Comparison of ENCODE assay signal across 8 cellular contexts in genomic region chr19:45468803-45469131, GRCh38. TPM values are rescaled to one million over a fixed set of nuclear protein-coding genes. Genes with fewer than 3 reads are reported as not detected.
DNase-seq lines count a peak whose midpoint lies in the region; ATAC-seq, FAIRE-seq and TF ChIP-seq lines count a peak whose summit lies in the region.

No MANE protein-coding gene starts in this region.

- no peaks in the 10 kb centered on the region for H3K36me3 Mint-ChIP-seq in activated naive CD4-positive, alpha-beta T cell treated with anti-CD3 and anti-CD28 coated beads, Interleukin-2, amount 10 ng/mL, durations not matched to agents 7 days and 5 days

- in situ Hi-C loops in GM12878 (cut with MboI): loop anchor here (25.0 kb wide), 1 partner anchor 1706 kb away; the partner anchor contains the start of gene SMG9

- H3K9ac ChIP-seq in KMS-11: peak overlapping the region; percentile 71
- peak overlapping the region; percentile 76 for H3K9ac ChIP-seq in GM12878 (ENCODE audit: control insufficient read depth, insufficient read depth, low read length)

- no peak for FAIRE-seq in GM12878 (lab: Jason Lieb, UNC)

- H3K27me3 ChIP-seq in KMS-11 (ENCODE audit: insufficient read depth, low read depth): peaks cover 20% of the 10 kb centered on the region; the same call in 1 of the 2 replicates
- H3K27me3 ChIP-seq in GM12878 (replicated peaks in 1 of 2; ENCODE audit: control insufficient read depth in 2 of 2, insufficient read depth in 2 of 2, low read length in 1 of 2): peaks cover 0 to 2% of the 10 kb centered on the region in 2 experiments; a peak in 2 of 4 replicates
- no peaks in the 10 kb centered on the region for H3K27me3 ChIP-seq in kidney epithelial cell (ENCODE audit: control insufficient read depth, insufficient read depth, low read length)
- H3K27me3 ChIP-seq in testis: no peaks in the 10 kb centered on the region

- H3K4me3 ChIP-seq in KMS-11 (IDR thresholded peaks at IDR 0.05; ENCODE audit: insufficient read depth, low read depth, low read length): peak overlapping the region; percentile 43
- peak overlapping the region; percentile 82 for H3K4me3 ChIP-seq in GM12878
- peak overlapping the region; percentile 59 for H3K4me3 ChIP-seq in kidney epithelial cell (ENCODE audit: low read depth, low read length)
- peak overlapping the region; percentile 70 to 86 for H3K4me3 ChIP-seq in testis

- TF ChIP-seq EP300 in GM12878 (IDR thresholded peaks at IDR 0.05; ENCODE audit: borderline replicate concordance in 1 of 2, control insufficient read depth in 1 of 2, low read depth in 2 of 2, low read length in 2 of 2): no peak

- RAD21 ChIA-PET in GM12878 (lab: Charles Lee; ENCODE audit: unreplicated experiment): interaction anchor here (1.2 to 4.3 kb wide), 7 partner anchors 9 to 173 kb away, joined by 3 to 64 read pairs (median 8); partner anchors contain the start of gene PPP1R13L

- TF ChIP-seq CTCF in KMS-11 (conservative IDR thresholded peaks at IDR 0.05; ENCODE audit: low read depth, low read length): no peak
- TF ChIP-seq CTCF in GM12878 (IDR thresholded peaks at IDR 0.05 in 2 of 3, conservative IDR thresholded peaks at IDR 0.05 in 1 of 3; ENCODE audit: control insufficient read depth in 2 of 3, extremely low read depth in 1 of 3, insufficient read depth in 1 of 3, low read depth in 3 of 3, low read length in 3 of 3): no peak
- TF ChIP-seq CTCF in kidney epithelial cell (IDR thresholded peaks at IDR 0.05; ENCODE audit: insufficient read depth, low read length, poor library complexity, severe bottlenecking): no peak
- no peak for TF ChIP-seq CTCF in testis (IDR thresholded peaks at IDR 0.05)

- H3K27ac ChIP-seq in KMS-11 (peak overlapping the region; percentile 86), GM12878 (ENCODE audit: control insufficient read depth, insufficient read depth) (peak overlapping the region; percentile 73), testis (peak overlapping the region; percentile 91 to 93)

- H3K9me3 ChIP-seq in GM12878 (replicated peaks; ENCODE audit: control insufficient read depth, insufficient read depth, low read length) (no peaks in the 10 kb centered on the region), testis (no peaks in the 10 kb centered on the region)

- DNase-seq in activated naive CD4-positive, alpha-beta T cell treated with anti-CD3 and anti-CD28 coated beads, Interleukin-2, amount 10 ng/mL, durations not matched to agents 7 days and 5 days: no peak
- DNase-seq in activated naive CD4-positive, alpha-beta T cell treated with anti-CD3 and anti-CD28 coated beads, Interleukin-2, amount 50 U/mL, for 16 hours: no peak
- no peak for DNase-seq in GM12878 (ENCODE audit: low read depth, low spot score)
- DNase-seq in kidney epithelial cell (ENCODE audit: low read depth): no peak
- DNase-seq in testis: no peak
- DNase-seq in NCI-H510A treated with DMSO at 0.1 percent for 48 hours (lab: John Stamatoyannopoulos, UW): no peak
- no peak for DNase-seq in stimulated activated CD4-positive, alpha-beta T cell treated with anti-CD3 and anti-CD28 coated beads, Interleukin-12 subunit alpha, Interleukin-12 subunit beta, amount 100 ng/mL, for 4 hours

- TF ChIP-seq RAD21 in GM12878 (IDR thresholded peaks at IDR 0.05; ENCODE audit: insufficient read depth, low read depth, low read length): no peak

- H3K4me3 Mint-ChIP-seq in activated naive CD4-positive, alpha-beta T cell treated with anti-CD3 and anti-CD28 coated beads, Interleukin-2, amount 10 ng/mL, durations not matched to agents 7 days and 5 days: peak overlapping the region; percentile 88

- peak overlapping the region; percentile 100 for H3K4me2 ChIP-seq in KMS-11
- peak overlapping the region; percentile 100 for H3K4me2 ChIP-seq in GM12878 (ENCODE audit: control insufficient read depth, insufficient read depth)

- H2AFZ ChIP-seq in KMS-11 (ENCODE audit: low read depth) (peak overlapping the region; percentile 32; the same call in 1 of the 2 replicates), GM12878 (ENCODE audit: control insufficient read depth, low read depth, low read length) (peak overlapping the region; percentile 96)

- peaks cover 40% of the 10 kb centered on the region for H3K4me1 Mint-ChIP-seq in activated naive CD4-positive, alpha-beta T cell treated with anti-CD3 and anti-CD28 coated beads, Interleukin-2, amount 10 ng/mL, durations not matched to agents 7 days and 5 days

- POLR2A ChIA-PET in GM12878 (lab: Charles Lee): interaction anchor here (0.6 to 2.3 kb wide), 16 partner anchors 10 to 350 kb away, joined by 3 to 13 read pairs (median 4); partner anchors contain the start of gene QPCTL

- H3K36me3 ChIP-seq in KMS-11 (ENCODE audit: insufficient read depth) (no peaks in the 10 kb centered on the region), GM12878 (ENCODE audit: control insufficient read depth in 2 of 2, insufficient read depth in 2 of 2, low read length in 1 of 2) (no peaks in the 10 kb centered on the region), kidney epithelial cell (ENCODE audit: control insufficient read depth, insufficient read depth, low read length) (no peaks in the 10 kb centered on the region), testis (ENCODE audit: low read depth, missing control alignments) (no peaks in the 10 kb centered on the region)

- H3K4me1 ChIP-seq in KMS-11 (ENCODE audit: low read depth, poor library complexity, severe bottlenecking) (peaks cover 20% of the 10 kb centered on the region), GM12878 (ENCODE audit: control insufficient read depth, insufficient read depth, low read length) (peaks cover 14% of the 10 kb centered on the region), testis (peaks cover 22% of the 10 kb centered on the region)

- H3K27ac Mint-ChIP-seq in activated naive CD4-positive, alpha-beta T cell treated with anti-CD3 and anti-CD28 coated beads, Interleukin-2, amount 10 ng/mL, durations not matched to agents 7 days and 5 days: peak overlapping the region; percentile 93

- ATAC-seq in GM12878: peak; percentile 47

- H3K79me2 ChIP-seq in KMS-11 (ENCODE audit: insufficient read depth, low read depth): no peaks in the 10 kb centered on the region
- H3K79me2 ChIP-seq in GM12878 (ENCODE audit: control insufficient read depth, insufficient read depth, low read length): no peaks in the 10 kb centered on the region

- H3K9me3 Mint-ChIP-seq in activated naive CD4-positive, alpha-beta T cell treated with anti-CD3 and anti-CD28 coated beads, Interleukin-2, amount 10 ng/mL, durations not matched to agents 7 days and 5 days: no peaks in the 10 kb centered on the region

- WGBS in GM12878 (ENCODE audit: insufficient coverage, insufficient replicate concordance, low lambda C conversion rate, missing lambda C conversion rate): 3% methylated on average over 19 of the region's 19 CpGs
- 0 to 1% methylated on average over 19 of the region's 19 CpGs for WGBS in testis, 2 donors

- BruUV-seq in GM12878 (replicated peaks; lab: Mats Ljungman, UMichigan): no TSS peak

- no peak for TF ChIP-seq POLR2A in GM12878 (IDR thresholded peaks at IDR 0.05; ENCODE audit: low read depth, low read length)
- no peak for TF ChIP-seq POLR2A in testis (IDR thresholded peaks at IDR 0.05)

- H3K27me3 Mint-ChIP-seq in activated naive CD4-positive, alpha-beta T cell treated with anti-CD3 and anti-CD28 coated beads, Interleukin-2, amount 10 ng/mL, durations not matched to agents 7 days and 5 days: peaks cover 85% of the 10 kb centered on the region

- intact Hi-C loops in GM12878 (cut with micrococcal nuclease; ENCODE audit: unreplicated experiment): loop anchor here (2.0 kb wide), 1 partner anchor 18 kb away; no protein-coding TSS in a partner anchor
- intact Hi-C loops in testis (cut with DNase I; ENCODE audit: low total_unique reads): no loop called here

- CTCF ChIA-PET in activated naive CD4-positive, alpha-beta T cell treated with anti-CD3 and anti-CD28 coated beads, Interleukin-2, amount 10 ng/mL, durations not matched to agents 7 days and 5 days (lab: Charles Lee): interaction anchor here (1.3 to 4.7 kb wide), 4 partner anchors 11 to 29 kb away, joined by 7 to 32 read pairs (median 21); no protein-coding TSS in a partner anchor
- CTCF ChIA-PET in GM12878 (lab: Yijun Ruan, JAX): interaction anchor here (1.0 to 5.2 kb wide), 11 partner anchors 9 to 66 kb away, joined by 3 to 71 read pairs (median 6); no protein-coding TSS in a partner anchor

- no peaks in the 10 kb centered on the region for H4K20me1 ChIP-seq in KMS-11 (ENCODE audit: insufficient read depth)
- peaks cover 3% of the 10 kb centered on the region; the same call in 1 of the 2 replicates for H4K20me1 ChIP-seq in GM12878 (ENCODE audit: control insufficient read depth, insufficient read depth)

- SMC1A ChIA-PET in GM12878 (lab: Charles Lee; ENCODE audit: uncharacterized antibody, unreplicated experiment): interaction anchor here (1.0 to 4.8 kb wide), 7 partner anchors 9 to 64 kb away, joined by 3 to 52 read pairs (median 4); partner anchors contain the start of gene PPP1R13L

RNA-seq across cellular contexts. Expression of gene FOSB, which starts 1.0 kb away (rescaled TPM):
- 2.5 and 2.8 TPM in 2 replicates for total RNA-seq in GM12878 (2013; cell fraction: nucleolus; rRNA removed)
- total RNA-seq in GM12878 (2014; rRNA removed) (0.11 and 0.44 TPM in 2 replicates), GM12878 (2014; rRNA removed; fragmentation: Illumina TruSeq; extraction: Trizol) (0.14 and 0.31 TPM in 2 replicates), GM12878 (2021) (0.56 and 0.69 TPM in 2 replicates), kidney epithelial cell (1.6 and 5.3 TPM in 2 replicates), testis (1 to 10 TPM; 1.2 to 3.9 TPM)
- 0.52 TPM for polyA plus RNA-seq in GM12878 (2011; ENCODE audit: low read depth)
- polyA plus RNA-seq in GM12878 (2011; rRNA removed) (0.13 and 0.20 TPM in 2 replicates), GM12878 (2014; fragmentation: Illumina TruSeq; extraction: Trizol) (0.28 and 0.35 TPM in 2 replicates), GM12878 (2014; fragmentation: Nextera tagmentation; extraction: Ambion mirVana) (under 1 TPM; 0.06 to 0.07 TPM), GM12878 (2014; rRNA removed) (0.24 and 0.34 TPM in 2 replicates), GM12878 (2016; fragmentation: Nextera tagmentation; extraction: Ambion mirVana) (under 1 TPM; 0.29 to 0.45 TPM), testis (ENCODE audit: insufficient read depth, low read depth, low replicate concordance) (22.7 TPM)
- 0.25 and 0.34 TPM in 2 replicates for polyA plus RNA-seq in GM12878 (2011; cell fraction: cytosol; rRNA removed)
- 1.6 and 1.8 TPM in 2 replicates for polyA plus RNA-seq in GM12878 (2011; cell fraction: nucleus; rRNA removed)
- 0.83 and 1.1 TPM in 2 replicates for polyA plus RNA-seq in GM12878 (2012)
- 1.8 and 2.5 TPM in 2 replicates for polyA minus RNA-seq in GM12878 (2011; rRNA and poly(A)+ RNA removed)
- not detected in 2 replicates for polyA minus RNA-seq in GM12878 (2011; cell fraction: cytosol; rRNA and poly(A)+ RNA removed)
- 3.9 and 7.5 TPM in 2 replicates for polyA minus RNA-seq in GM12878 (2011; cell fraction: nucleus; rRNA and poly(A)+ RNA removed)

RNA-seq across cellular contexts. Expression of gene RTN2, which starts 28.1 kb away (rescaled TPM):
- total RNA-seq in GM12878 (2013; cell fraction: nucleolus; rRNA removed): 6.8 and 7.8 TPM in 2 replicates
- total RNA-seq in GM12878 (2014; rRNA removed) (4.0 and 5.2 TPM in 2 replicates), GM12878 (2014; rRNA removed; fragmentation: Illumina TruSeq; extraction: Trizol) (3.4 and 4.2 TPM in 2 replicates), GM12878 (2021) (9.7 and 11.6 TPM in 2 replicates), kidney epithelial cell (13.4 and 18.5 TPM in 2 replicates), testis (1 to 10 TPM; 5.2 to 5.3 TPM)
- 20.8 TPM for polyA plus RNA-seq in GM12878 (2011; ENCODE audit: low read depth)
- polyA plus RNA-seq in GM12878 (2011; rRNA removed) (1.1 and 2.6 TPM in 2 replicates), GM12878 (2014; fragmentation: Illumina TruSeq; extraction: Trizol) (5.5 and 5.9 TPM in 2 replicates), GM12878 (2014; fragmentation: Nextera tagmentation; extraction: Ambion mirVana) (under 1 TPM; 0.32 to 0.42 TPM), GM12878 (2014; rRNA removed) (10.3 and 11.0 TPM in 2 replicates), GM12878 (2016; fragmentation: Nextera tagmentation; extraction: Ambion mirVana) (1 to 10 TPM; 4.8 to 4.9 TPM), testis (ENCODE audit: insufficient read depth, low read depth, low replicate concordance) (4.2 TPM)
- 4.2 and 4.4 TPM in 2 replicates for polyA plus RNA-seq in GM12878 (2011; cell fraction: cytosol; rRNA removed)
- 3.1 and 4.2 TPM in 2 replicates for polyA plus RNA-seq in GM12878 (2011; cell fraction: nucleus; rRNA removed)
- polyA plus RNA-seq in GM12878 (2012): 18.2 and 18.6 TPM in 2 replicates
- 2.0 and 2.3 TPM in 2 replicates for polyA minus RNA-seq in GM12878 (2011; rRNA and poly(A)+ RNA removed)
- 1.7 and 1.8 TPM in 2 replicates for polyA minus RNA-seq in GM12878 (2011; cell fraction: cytosol; rRNA and poly(A)+ RNA removed)
- 1.8 and 2.8 TPM in 2 replicates for polyA minus RNA-seq in GM12878 (2011; cell fraction: nucleus; rRNA and poly(A)+ RNA removed)

RNA-seq across cellular contexts. Expression of gene PPM1N, which starts 29.5 kb away (rescaled TPM):
- total RNA-seq in GM12878 (2013; cell fraction: nucleolus; rRNA removed): 2.0 and 2.5 TPM in 2 replicates
- total RNA-seq in GM12878 (2014; rRNA removed) (3.4 and 4.1 TPM in 2 replicates), GM12878 (2014; rRNA removed; fragmentation: Illumina TruSeq; extraction: Trizol) (2.9 and 4.0 TPM in 2 replicates), GM12878 (2021) (3.5 and 4.1 TPM in 2 replicates), kidney epithelial cell (0.48 TPM in 1 of 2 replicates, not detected in the other), testis (1 to 10 TPM; 1.9 to 2.3 TPM)
- polyA plus RNA-seq in GM12878 (2011; ENCODE audit: low read depth): 3.8 TPM
- polyA plus RNA-seq in GM12878 (2011; rRNA removed) (1.6 and 1.7 TPM in 2 replicates), GM12878 (2014; fragmentation: Illumina TruSeq; extraction: Trizol) (3.6 and 5.4 TPM in 2 replicates), GM12878 (2014; fragmentation: Nextera tagmentation; extraction: Ambion mirVana) (1 to 10 TPM; 4.6 to 4.7 TPM), GM12878 (2014; rRNA removed) (5.3 and 5.4 TPM in 2 replicates), GM12878 (2016; fragmentation: Nextera tagmentation; extraction: Ambion mirVana) (1 to 10 TPM; 2.6 to 3.2 TPM), testis (ENCODE audit: insufficient read depth, low read depth, low replicate concordance) (3.4 TPM)
- 1.5 and 3.1 TPM in 2 replicates for polyA plus RNA-seq in GM12878 (2011; cell fraction: cytosol; rRNA removed)
- polyA plus RNA-seq in GM12878 (2011; cell fraction: nucleus; rRNA removed): 1.8 and 2.5 TPM in 2 replicates
- polyA plus RNA-seq in GM12878 (2012): 3.9 and 4.9 TPM in 2 replicates
- polyA minus RNA-seq in GM12878 (2011; rRNA and poly(A)+ RNA removed): 1.1 TPM in 1 of 2 replicates, not detected in the other
- polyA minus RNA-seq in GM12878 (2011; cell fraction: cytosol; rRNA and poly(A)+ RNA removed): not detected in 2 replicates
- polyA minus RNA-seq in GM12878 (2011; cell fraction: nucleus; rRNA and poly(A)+ RNA removed): 0.24 and 0.86 TPM in 2 replicates

RNA-seq across cellular contexts. Expression of gene VASP, which starts 38.5 kb away (rescaled TPM):
- total RNA-seq in GM12878 (2013; cell fraction: nucleolus; rRNA removed): 67.3 and 71.5 TPM in 2 replicates
- total RNA-seq in GM12878 (2014; rRNA removed) (220 and 298 TPM in 2 replicates), GM12878 (2014; rRNA removed; fragmentation: Illumina TruSeq; extraction: Trizol) (84.2 and 95.6 TPM in 2 replicates), GM12878 (2021) (217 and 228 TPM in 2 replicates), kidney epithelial cell (228 and 248 TPM in 2 replicates), testis (10 to 100 TPM; 52.7 to 57.9 TPM)
- polyA plus RNA-seq in GM12878 (2011; ENCODE audit: low read depth): 35.0 TPM
- polyA plus RNA-seq in GM12878 (2011; rRNA removed) (59.1 and 74.0 TPM in 2 replicates), GM12878 (2014; fragmentation: Illumina TruSeq; extraction: Trizol) (98.4 and 139 TPM in 2 replicates), GM12878 (2014; fragmentation: Nextera tagmentation; extraction: Ambion mirVana) (10 to 100 TPM; 19.5 to 27.5 TPM), GM12878 (2014; rRNA removed) (188 and 276 TPM in 2 replicates), GM12878 (2016; fragmentation: Nextera tagmentation; extraction: Ambion mirVana) (10 to 100 TPM; 39.8 to 50.4 TPM), testis (ENCODE audit: insufficient read depth, low read depth, low replicate concordance) (37.7 TPM)
- polyA plus RNA-seq in GM12878 (2011; cell fraction: cytosol; rRNA removed): 87.1 and 124 TPM in 2 replicates
- 95.6 and 133 TPM in 2 replicates for polyA plus RNA-seq in GM12878 (2011; cell fraction: nucleus; rRNA removed)
- 73.2 and 77.3 TPM in 2 replicates for polyA plus RNA-seq in GM12878 (2012)
- polyA minus RNA-seq in GM12878 (2011; rRNA and poly(A)+ RNA removed): 43.7 and 84.4 TPM in 2 replicates
- polyA minus RNA-seq in GM12878 (2011; cell fraction: cytosol; rRNA and poly(A)+ RNA removed): 58.4 and 68.9 TPM in 2 replicates
- 42.8 and 79.8 TPM in 2 replicates for polyA minus RNA-seq in GM12878 (2011; cell fraction: nucleus; rRNA and poly(A)+ RNA removed)

RNA-seq across cellular contexts. Expression of gene ERCC1, which starts 45.0 kb away (rescaled TPM):
- 59.3 and 59.4 TPM in 2 replicates for total RNA-seq in GM12878 (2013; cell fraction: nucleolus; rRNA removed)
- total RNA-seq in GM12878 (2014; rRNA removed) (74.7 and 82.6 TPM in 2 replicates), GM12878 (2014; rRNA removed; fragmentation: Illumina TruSeq; extraction: Trizol) (45.4 and 57.2 TPM in 2 replicates), GM12878 (2021) (70.1 and 75.3 TPM in 2 replicates), kidney epithelial cell (67.1 and 79.5 TPM in 2 replicates), testis (10 to 100 TPM; 71.8 to 95.7 TPM)
- 161 TPM for polyA plus RNA-seq in GM12878 (2011; ENCODE audit: low read depth)
- polyA plus RNA-seq in GM12878 (2011; rRNA removed) (36.8 and 65.0 TPM in 2 replicates), GM12878 (2014; fragmentation: Illumina TruSeq; extraction: Trizol) (23.1 and 52.0 TPM in 2 replicates), GM12878 (2014; fragmentation: Nextera tagmentation; extraction: Ambion mirVana) (10 to 100 TPM; 14.7 to 36.8 TPM), GM12878 (2014; rRNA removed) (104 and 113 TPM in 2 replicates), GM12878 (2016; fragmentation: Nextera tagmentation; extraction: Ambion mirVana) (10 to 100 TPM; 54.2 to 66.8 TPM), testis (ENCODE audit: insufficient read depth, low read depth, low replicate concordance) (112 TPM)
- 105 and 127 TPM in 2 replicates for polyA plus RNA-seq in GM12878 (2011; cell fraction: cytosol; rRNA removed)
- 101 and 105 TPM in 2 replicates for polyA plus RNA-seq in GM12878 (2011; cell fraction: nucleus; rRNA removed)
- 49.9 and 53.1 TPM in 2 replicates for polyA plus RNA-seq in GM12878 (2012)
- 51.6 and 101 TPM in 2 replicates for polyA minus RNA-seq in GM12878 (2011; rRNA and poly(A)+ RNA removed)
- 45.3 and 49.4 TPM in 2 replicates for polyA minus RNA-seq in GM12878 (2011; cell fraction: cytosol; rRNA and poly(A)+ RNA removed)
- 28.0 and 31.4 TPM in 2 replicates for polyA minus RNA-seq in GM12878 (2011; cell fraction: nucleus; rRNA and poly(A)+ RNA removed)
